ENCODE assay signal across 18 cellular contexts in genomic region chr3:111882194-111882593, GRCh38.
"Had no signal": no experiment of that assay in that cellular context is flagged by ENCODE, and none has a peak within 500 bp of the region (broad histone marks: within the 10 kb centered on the region; RNA-seq: fewer than 3 reads in every experiment).

No MANE protein-coding gene starts in this region.

- DNase-seq: activated CD4-positive, alpha-beta T cell treated with anti-CD3 and anti-CD28 coated beads, Interleukin-2, amount 50 U/mL, for 4 hours; activated naive CD4-positive, alpha-beta T cell treated with Interleukin-2 at 50 U/mL for 16 hours; activated naive CD8-positive, alpha-beta T cell treated with anti-CD3 and anti-CD28 coated beads, Interleukin-2, amount 50 U/mL, for 24 hours; activated T-cell treated with anti-CD3 and anti-CD28 coated beads for 4 hours; colonic mucosa; left colon; pancreas; stimulated activated CD4-positive, alpha-beta T cell treated with anti-CD3 and anti-CD28 coated beads, Interleukin-2, amount 100 ng/mL, for 48 hours had no signal

- H3K9me3 Mint-ChIP-seq: activated naive CD8-positive, alpha-beta T cell treated with anti-CD3 and anti-CD28 coated beads, Interleukin-2, amount 50 U/mL, for 24 hours; activated T-helper 17 cell treated with anti-CD3 and anti-CD28 coated beads, Interleukin-2, amount 50 U/mL, for 72 hours had no signal

- H3K27ac ChIP-seq: colonic mucosa, neural progenitor cell, pancreas, vagina had no signal

- H3K9ac ChIP-seq: neural progenitor cell had no signal

- H3K27ac Mint-ChIP-seq: activated naive CD8-positive, alpha-beta T cell treated with anti-CD3 and anti-CD28 coated beads, Interleukin-2, amount 50 U/mL, for 24 hours; activated T-helper 17 cell treated with anti-CD3 and anti-CD28 coated beads, Interleukin-2, amount 50 U/mL, for 72 hours; mesothelial cell of epicardium; neural progenitor cell; stimulated activated memory B cell treated with anti-CD40 and anti-IgM and Interleukin-4, amounts not matched to agents 10 μg/mL and 1 μg/mL and 100 μg/mL, for 72 hours; T-helper 2 cell treated with Interferon-gamma antibody and Interleukin-4, amounts not matched to agents 5 μg/mL and 100 μg/mL, for 36 hours had no signal

- H3K4me3 ChIP-seq: colonic mucosa, lung, neural progenitor cell, pancreas, tibial nerve, vagina had no signal

- H3K4me3 Mint-ChIP-seq: activated naive CD8-positive, alpha-beta T cell treated with anti-CD3 and anti-CD28 coated beads, Interleukin-2, amount 50 U/mL, for 24 hours; activated T-helper 17 cell treated with anti-CD3 and anti-CD28 coated beads, Interleukin-2, amount 50 U/mL, for 72 hours; mesothelial cell of epicardium; neural progenitor cell; stimulated activated memory B cell treated with anti-CD40 and anti-IgM and Interleukin-4, amounts not matched to agents 10 μg/mL and 1 μg/mL and 100 μg/mL, for 72 hours; T-helper 2 cell treated with Interferon-gamma antibody and Interleukin-4, amounts not matched to agents 5 μg/mL and 100 μg/mL, for 36 hours had no signal

- H3K27me3 ChIP-seq: colonic mucosa, neural progenitor cell, pancreas, tibial nerve, vagina had no signal

- ATAC-seq: activated CD4-positive, CD25-positive, alpha-beta regulatory T cell treated with anti-CD3 and anti-CD28 coated beads, Interleukin-2, amount 50 U/mL, for 24 hours; activated naive CD8-positive, alpha-beta T cell treated with anti-CD3 and anti-CD28 coated beads, Interleukin-2, amount 50 U/mL, for 24 hours; esophagus mucosa; left colon; pancreas had no signal

- H3K36me3 Mint-ChIP-seq: stimulated activated memory B cell treated with anti-CD40 and anti-IgM and Interleukin-4, amounts not matched to agents 10 μg/mL and 1 μg/mL and 100 μg/mL, for 72 hours had no signal

- H3K4me1 ChIP-seq: colonic mucosa, pancreas had no signal

- H3K4me2 ChIP-seq: neural progenitor cell had no signal

- H3K4me1 Mint-ChIP-seq: activated naive CD8-positive, alpha-beta T cell treated with anti-CD3 and anti-CD28 coated beads, Interleukin-2, amount 50 U/mL, for 24 hours; activated T-helper 17 cell treated with anti-CD3 and anti-CD28 coated beads, Interleukin-2, amount 50 U/mL, for 72 hours; mesothelial cell of epicardium; stimulated activated memory B cell treated with anti-CD40 and anti-IgM and Interleukin-4, amounts not matched to agents 10 μg/mL and 1 μg/mL and 100 μg/mL, for 72 hours had no signal

- H3K9me3 ChIP-seq: colonic mucosa, pancreas, vagina had no signal

- H3K27me3 Mint-ChIP-seq: activated naive CD8-positive, alpha-beta T cell treated with anti-CD3 and anti-CD28 coated beads, Interleukin-2, amount 50 U/mL, for 24 hours; activated T-helper 17 cell treated with anti-CD3 and anti-CD28 coated beads, Interleukin-2, amount 50 U/mL, for 72 hours; stimulated activated memory B cell treated with anti-CD40 and anti-IgM and Interleukin-4, amounts not matched to agents 10 μg/mL and 1 μg/mL and 100 μg/mL, for 72 hours had no signal

- H3K36me3 ChIP-seq: colonic mucosa, neural progenitor cell, pancreas, vagina had no signal
